ENCODE assay signal across 8 cellular contexts in genomic region chr12:7016958-7017571, GRCh38. TPM values are rescaled to one million over a fixed set of nuclear protein-coding genes. Genes with fewer than 3 reads are reported as not detected.
DNase-seq lines count a peak whose midpoint lies in the region; ATAC-seq and TF ChIP-seq lines count a peak whose summit lies in the region.

No MANE protein-coding gene starts in this region.

- intact Hi-C loops in Caco-2 (cut with micrococcal nuclease; ENCODE audit: unreplicated experiment), result loop anchor here (5.0 kb wide), 2 partner anchors 75 to 90 kb away; partner anchors contain the start of genes C1R and C1RL

- BruUV-seq in Caco-2 (replicated peaks; lab: Mats Ljungman, UMichigan), result TSS peak; percentile 57

- ATAC-seq in GM19397 (IDR thresholded peaks at IDR 0.05; ENCODE audit: unreplicated experiment) (no peak), HG02840 (IDR thresholded peaks at IDR 0.05; ENCODE audit: low FRiP score, unreplicated experiment) (no peak)

- POLR2A ChIA-PET in Caco-2 (lab: Charles Lee), result no interaction called here

- H3K14ac ChIP-seq in neuronal stem cell (ENCODE audit: low read length), result no peak overlapping the region

- H3K27ac ChIP-seq in OCI-LY1 (ENCODE audit: low read depth, low read length, poor library complexity, severe bottlenecking) (no peak overlapping the region), duodenal mucosa (ENCODE audit: low read depth, low read length) (no peak overlapping the region), neuronal stem cell (replicated peaks; ENCODE audit: low read length) (no peak overlapping the region)

- no peaks in the 10 kb centered on the region for H3K9me2 ChIP-seq in OCI-LY1 (ENCODE audit: low read depth, low read length)

- H3K79me2 ChIP-seq in OCI-LY1 (ENCODE audit: insufficient read depth, low read length), result peaks cover 7% of the 10 kb centered on the region

- no peaks in the 10 kb centered on the region for H3K27me3 Mint-ChIP-seq in Caco-2 (ENCODE audit: insufficient read depth, unreplicated experiment)

- H2BK12ac ChIP-seq in neuronal stem cell (ENCODE audit: low read length), result no peak overlapping the region

- no peaks in the 10 kb centered on the region for H3F3A ChIP-seq in OCI-LY1 (ENCODE audit: insufficient read depth, low read length)

- H3K4me2 ChIP-seq in OCI-LY1 (ENCODE audit: low read length) (peak overlapping the region; percentile 74), neuronal stem cell (ENCODE audit: insufficient read depth, low read length, poor library complexity, severe bottlenecking) (peak overlapping the region; percentile 77)

- peak overlapping the region; percentile 72 for H3K27ac Mint-ChIP-seq in Caco-2 (ENCODE audit: unreplicated experiment)

- no peak for TF ChIP-seq CTCF in Caco-2 (IDR thresholded peaks at IDR 0.05; ENCODE audit: insufficient read depth in 1 of 2, low read depth in 1 of 2, low read length in 1 of 2, severe bottlenecking in 1 of 2, unreplicated experiment in 1 of 2)
- no peak for TF ChIP-seq CTCF in OCI-LY1 (IDR thresholded peaks at IDR 0.05; ENCODE audit: low read length)

- peaks cover 22% of the 10 kb centered on the region for H3K4me1 Mint-ChIP-seq in Caco-2 (ENCODE audit: low read depth, unreplicated experiment)

- H3K27me3 ChIP-seq in Caco-2 (replicated peaks; ENCODE audit: control insufficient read depth, insufficient read depth, low read length) (no peaks in the 10 kb centered on the region), OCI-LY1 (ENCODE audit: insufficient read depth, low read length) (no peaks in the 10 kb centered on the region), duodenal mucosa (ENCODE audit: control insufficient read depth in 1 of 2, insufficient read depth in 2 of 2, low read length in 2 of 2) (no peaks in the 10 kb centered on the region), neuronal stem cell (ENCODE audit: control insufficient read depth in 3 of 3, insufficient read depth in 3 of 3, low read depth in 1 of 3, low read length in 3 of 3) (no peaks in the 10 kb centered on the region)

- H4K20me1 ChIP-seq in OCI-LY1 (ENCODE audit: insufficient read depth, low read length), result no peaks in the 10 kb centered on the region

- H2BK15ac ChIP-seq in neuronal stem cell (ENCODE audit: low read length), result no peak overlapping the region

- peaks cover 5% of the 10 kb centered on the region for H3K79me1 ChIP-seq in neuronal stem cell (ENCODE audit: low read depth, low read length)

- DNase-seq in Caco-2 (no peak), neuronal stem cell (ENCODE audit: low spot score) (no peak), NCI-H69 (lab: John Stamatoyannopoulos, UW) (no peak), NCI-H2081 treated with DMSO at 0.1 percent for 48 hours (lab: John Stamatoyannopoulos, UW) (no peak)

- no peak overlapping the region for H2AK5ac ChIP-seq in neuronal stem cell (ENCODE audit: low read depth, low read length)

- CTCF ChIA-PET in Caco-2 (lab: Charles Lee), result no interaction called here

- H3K36me3 ChIP-seq in Caco-2 (ENCODE audit: control insufficient read depth, insufficient read depth, low read length) (0 out of 2 replicates have a peak, but pooled peaks cover 3% of the 10 kb centered on the region), OCI-LY1 (ENCODE audit: insufficient read depth, low read length) (peaks cover 6% of the 10 kb centered on the region; the same call in 1 of the 2 replicates), duodenal mucosa (ENCODE audit: control insufficient read depth in 1 of 2, insufficient read depth in 2 of 2, low read length in 2 of 2) (peaks cover 12 to 16% of the 10 kb centered on the region in 2 donors), neuronal stem cell (replicated peaks in 1 of 2; ENCODE audit: control insufficient read depth in 2 of 2, insufficient read depth in 2 of 2, low read length in 2 of 2) (peaks cover 4 to 34% of the 10 kb centered on the region in 2 donors)

- WGBS in neuronal stem cell (ENCODE audit: extremely low coverage in 2 of 2, insufficient read length in 2 of 2, insufficient replicate concordance in 1 of 2), 2 donors, result 100% methylated on average over 2 of the region's 6 CpGs; no CpG with 5 or more reads in 1 of the 2 donors

- peak overlapping the region; percentile 88 for H3K4me3 Mint-ChIP-seq in Caco-2 (ENCODE audit: unreplicated experiment)

- no peak overlapping the region for H4K8ac ChIP-seq in neuronal stem cell (ENCODE audit: low read depth, low read length)

- H3K9me3 ChIP-seq in Caco-2 (no peaks in the 10 kb centered on the region), OCI-LY1 (ENCODE audit: low read length) (no peaks in the 10 kb centered on the region), duodenal mucosa (ENCODE audit: control insufficient read depth in 1 of 2, low read length in 2 of 2) (no peaks in the 10 kb centered on the region), neuronal stem cell (replicated peaks in 1 of 2; ENCODE audit: control insufficient read depth in 2 of 2, insufficient read depth in 1 of 2, low read depth in 1 of 2, low read length in 2 of 2) (no peaks in the 10 kb centered on the region)

- peak overlapping the region; percentile 65 for H3K4me3 ChIP-seq in Caco-2 (ENCODE audit: low read depth, low read length)
- peak overlapping the region; percentile 72 for H3K4me3 ChIP-seq in OCI-LY1 (ENCODE audit: low read depth, low read length, poor library complexity, severe bottlenecking)
- H3K4me3 ChIP-seq in duodenal mucosa (ENCODE audit: low read depth in 1 of 2, low read length in 2 of 2), result peak overlapping the region; percentile 89 to 93
- H3K4me3 ChIP-seq in neuronal stem cell (ENCODE audit: low read length in 2 of 2), result peak overlapping the region in 1 of 2 donors; percentile 65

- peaks cover 15% of the 10 kb centered on the region for H3K36me3 Mint-ChIP-seq in Caco-2 (ENCODE audit: insufficient read depth, unreplicated experiment)

- H2BK120ac ChIP-seq in neuronal stem cell (ENCODE audit: low read depth, low read length), result no peak overlapping the region

- H3K4ac ChIP-seq in neuronal stem cell (ENCODE audit: low read length), result no peak overlapping the region

- H2BK5ac ChIP-seq in neuronal stem cell (ENCODE audit: low read length), result no peak overlapping the region

- H3K4me1 ChIP-seq in Caco-2, result peaks cover 19% of the 10 kb centered on the region
- H3K4me1 ChIP-seq in OCI-LY1 (ENCODE audit: insufficient read depth, low read length, severe bottlenecking), result peaks cover 27% of the 10 kb centered on the region
- H3K4me1 ChIP-seq in duodenal mucosa (ENCODE audit: control insufficient read depth in 1 of 2, insufficient read depth in 2 of 2, low read length in 2 of 2), result peaks cover 50 to 54% of the 10 kb centered on the region in 2 donors
- H3K4me1 ChIP-seq in neuronal stem cell (ENCODE audit: control insufficient read depth in 2 of 2, insufficient read depth in 1 of 2, low read depth in 1 of 2, low read length in 2 of 2), result peaks cover 6 to 11% of the 10 kb centered on the region in 2 donors

- no peak overlapping the region for H3K23ac ChIP-seq in neuronal stem cell (ENCODE audit: low read depth, low read length, poor library complexity)

- H3K18ac ChIP-seq in neuronal stem cell (ENCODE audit: low read length), result no peak overlapping the region

- peak overlapping the region; percentile 82 for H3K9ac ChIP-seq in OCI-LY1 (ENCODE audit: low read length)
- H3K9ac ChIP-seq in duodenal mucosa (ENCODE audit: low read depth in 1 of 2, low read length in 2 of 2), result peak overlapping the region; percentile 92 to 93
- H3K9ac ChIP-seq in neuronal stem cell (ENCODE audit: low read depth, low read length, poor library complexity), result no peak overlapping the region

- no peaks in the 10 kb centered on the region for H3K9me3 Mint-ChIP-seq in Caco-2 (ENCODE audit: unreplicated experiment)

- H4K91ac ChIP-seq in neuronal stem cell (ENCODE audit: low read depth, low read length, poor library complexity), result no peak overlapping the region

- H2AFZ ChIP-seq in OCI-LY1 (ENCODE audit: low read length) (no peak overlapping the region), neuronal stem cell (ENCODE audit: low read length) (no peak overlapping the region)

RNA-seq across cellular contexts. Expression of gene LPCAT3, which starts 1.2 kb away (rescaled TPM):
- total RNA-seq in Caco-2 (2022), result 142 and 155 TPM in 2 replicates
- 23.8 TPM for polyA plus RNA-seq in neuronal stem cell (2013, experiment 1 of 2)
- 23.7 TPM for polyA plus RNA-seq in neuronal stem cell (2013, experiment 2 of 2)

RNA-seq across cellular contexts. Expression of gene C1S, which starts 43.5 kb away (rescaled TPM):
- total RNA-seq in Caco-2 (2022), result 5.3 and 6.1 TPM in 2 replicates
- polyA plus RNA-seq in neuronal stem cell (2013, experiment 1 of 2), result 1.7 TPM
- polyA plus RNA-seq in neuronal stem cell (2013, experiment 2 of 2), result 2.0 TPM

RNA-seq across cellular contexts. Expression of gene EMG1, which starts 46.4 kb away (rescaled TPM):
- total RNA-seq in Caco-2 (2022), result 149 and 161 TPM in 2 replicates
- 24.4 TPM for polyA plus RNA-seq in neuronal stem cell (2013, experiment 1 of 2)
- 24.2 TPM for polyA plus RNA-seq in neuronal stem cell (2013, experiment 2 of 2)

RNA-seq across cellular contexts. Expression of gene PHB2, which starts 46.6 kb away (rescaled TPM):
- total RNA-seq in Caco-2 (2022), result 411 and 479 TPM in 2 replicates
- polyA plus RNA-seq in neuronal stem cell (2013, experiment 1 of 2), result 315 TPM
- polyA plus RNA-seq in neuronal stem cell (2013, experiment 2 of 2), result 311 TPM
